Comparison of ENCODE assay signal across 35 cellular contexts in genomic region chr9:136936645-136937170, GRCh38. TPM values are rescaled to one million over a fixed set of nuclear protein-coding genes. Genes with fewer than 3 reads are reported as not detected.
A peak's percentile ranks its signal among the peaks of the same experiment; 100 is the strongest.
DNase-seq lines count a peak whose midpoint lies in the region; ATAC-seq, FAIRE-seq and TF ChIP-seq lines count a peak whose summit lies in the region.
"Had no signal": no experiment of that assay in that cellular context is flagged by ENCODE, and none has a peak within 500 bp of the region (broad histone marks: within the 10 kb centered on the region; RNA-seq: fewer than 3 reads in every experiment).

No MANE protein-coding gene starts in this region.

- no peaks in the 10 kb centered on the region for H3K9me3 ChIP-seq in K562 (replicated peaks; ENCODE audit: control insufficient read depth, insufficient read depth, low read depth, low read length)
- H3K9me3 ChIP-seq: ascending aorta, neutrophil, prostate gland, stomach, tibial nerve had no signal

- H3K27me3 ChIP-seq in K562 (ENCODE audit: control insufficient read depth in 2 of 2, insufficient read depth in 2 of 2, low read length in 2 of 2) = no peaks in the 10 kb centered on the region
- H3K27me3 ChIP-seq: ascending aorta; BLaER1 treated with 17β-estradiol and CSF1 and Interleukin-3, amounts not matched to agents 10 nM and 100 nM; neutrophil; stomach; tibial nerve had no signal

- no peak overlapping the region for H3K9ac ChIP-seq in K562 (ENCODE audit: insufficient read depth in 1 of 2, low read depth in 2 of 2, low read length in 2 of 2)
- H3K9ac ChIP-seq: BLaER1 treated with 17β-estradiol and CSF1 and Interleukin-3, amounts not matched to agents 10 nM and 100 nM had no signal

- H3K36me3 Mint-ChIP-seq in activated naive CD8-positive, alpha-beta T cell treated with anti-CD3 and anti-CD28 coated beads, Interleukin-2, amount 10 ng/mL, durations not matched to agents 7 days and 5 days = peaks cover 19% of the 10 kb centered on the region
- peaks cover 26% of the 10 kb centered on the region for H3K36me3 Mint-ChIP-seq in activated naive CD8-positive, alpha-beta T cell treated with anti-CD3 and anti-CD28 coated beads, Interleukin-2, amount 50 U/mL, for 24 hours (ENCODE audit: low read depth)
- H3K36me3 Mint-ChIP-seq in MCF 10A (ENCODE audit: insufficient read depth, unreplicated experiment) = peaks cover 32% of the 10 kb centered on the region

- no peak overlapping the region for H3K4me3 ChIP-seq in K562
- H3K4me3 ChIP-seq: ascending aorta; BLaER1 treated with 17β-estradiol and CSF1 and Interleukin-3, amounts not matched to agents 10 nM and 100 nM; coronary artery; PC-9; prostate gland; stomach; tibial nerve had no signal

- no peak overlapping the region for H3K4me2 ChIP-seq in K562 (ENCODE audit: insufficient read depth, low read length)
- H3K4me2 ChIP-seq: PC-9 had no signal

- peaks cover 0 to 30% of the 10 kb centered on the region in 2 experiments; a peak in 1 of 5 replicates for H3K4me1 ChIP-seq in K562 (replicated peaks in 1 of 2; ENCODE audit: control insufficient read depth in 2 of 2, insufficient read depth in 2 of 2, low read length in 2 of 2)
- H3K4me1 ChIP-seq: ascending aorta, prostate gland had no signal

- peaks cover 3% of the 10 kb centered on the region for H3K9me1 ChIP-seq in K562 (ENCODE audit: control insufficient read depth, insufficient read depth, low read length)

- no peak for TF ChIP-seq EP300 in K562 (IDR thresholded peaks at IDR 0.05; ENCODE audit: low read length)

- H3K4me3 Mint-ChIP-seq in activated naive CD8-positive, alpha-beta T cell treated with anti-CD3 and anti-CD28 coated beads, Interleukin-2, amount 10 ng/mL, durations not matched to agents 7 days and 5 days = no peak overlapping the region
- no peak overlapping the region for H3K4me3 Mint-ChIP-seq in activated naive CD8-positive, alpha-beta T cell treated with anti-CD3 and anti-CD28 coated beads, Interleukin-2, amount 50 U/mL, for 24 hours
- no peak overlapping the region for H3K4me3 Mint-ChIP-seq in MCF 10A (ENCODE audit: unreplicated experiment)
- H3K4me3 Mint-ChIP-seq: activated CD8-positive, alpha-beta memory T cell treated with anti-CD3 and anti-CD28 coated beads, Interleukin-2, amount 10 ng/mL, durations not matched to agents 7 days and 5 days; activated T-helper 1 cell treated with anti-CD3 and anti-CD28 coated beads, Interleukin-12 subunit alpha, Interleukin-12 subunit beta, Interleukin-2, Interleukin-4 antibody, amounts not matched to agents 30 ng/mL and 10 ng/mL and 1 ng/mL, durations not matched to agents 14 hours and 24 hours and 36 hours; effector memory CD8-positive, alpha-beta T cell; naive B cell had no signal

- peak overlapping the region; percentile 16 for H3K27ac Mint-ChIP-seq in activated naive CD8-positive, alpha-beta T cell treated with anti-CD3 and anti-CD28 coated beads, Interleukin-2, amount 10 ng/mL, durations not matched to agents 7 days and 5 days
- H3K27ac Mint-ChIP-seq in activated naive CD8-positive, alpha-beta T cell treated with anti-CD3 and anti-CD28 coated beads, Interleukin-2, amount 50 U/mL, for 24 hours = no peak overlapping the region
- no peak overlapping the region for H3K27ac Mint-ChIP-seq in MCF 10A (ENCODE audit: low read depth, unreplicated experiment)
- H3K27ac Mint-ChIP-seq: activated CD8-positive, alpha-beta memory T cell treated with anti-CD3 and anti-CD28 coated beads, Interleukin-2, amount 10 ng/mL, durations not matched to agents 7 days and 5 days; effector memory CD8-positive, alpha-beta T cell had no signal

- peaks cover 58% of the 10 kb centered on the region; the same call in 2 of the 3 replicates for H3K36me3 ChIP-seq in K562 (ENCODE audit: control insufficient read depth, insufficient read depth, low read length)

- ATAC-seq in activated naive CD8-positive, alpha-beta T cell treated with anti-CD3 and anti-CD28 coated beads, Interleukin-2, amount 10 ng/mL, durations not matched to agents 7 days and 5 days (ENCODE audit: low read depth) = no peak
- no peak for ATAC-seq in activated naive CD8-positive, alpha-beta T cell treated with anti-CD3 and anti-CD28 coated beads, Interleukin-2, amount 50 U/mL, for 24 hours
- ATAC-seq in K562 (no peak), HG03378 (IDR thresholded peaks at IDR 0.05; ENCODE audit: unreplicated experiment) (no peak), GM19397 (IDR thresholded peaks at IDR 0.05; ENCODE audit: unreplicated experiment) (no peak)
- ATAC-seq: activated CD8-positive, alpha-beta memory T cell treated with anti-CD3 and anti-CD28 coated beads, Interleukin-2, amount 10 ng/mL, durations not matched to agents 7 days and 5 days; effector memory CD8-positive, alpha-beta T cell; HCT116; left ventricle myocardium superior; sciatic nerve had no signal

- intact Hi-C loops in K562 (cut with micrococcal nuclease) = no loop called here
- intact Hi-C loops in MCF 10A (cut with micrococcal nuclease) = no loop called here

- WGBS in K562 (ENCODE audit: insufficient coverage, low coverage, missing lambda C conversion rate) = 73% methylated on average over 8 of the region's 8 CpGs

- no peak for TF ChIP-seq POLR2A in K562 (conservative IDR thresholded peaks at IDR 0.05)

- BruUV-seq in K562 (replicated peaks; lab: Mats Ljungman, UMichigan) (no TSS peak), MCF 10A (replicated peaks; lab: Mats Ljungman, UMichigan) (no TSS peak)

- TF ChIP-seq CTCF in K562 (IDR thresholded peaks at IDR 0.05 in 2 of 3, conservative IDR thresholded peaks at IDR 0.05 in 1 of 3; ENCODE audit: insufficient read depth in 2 of 3, low read depth in 1 of 3, low read length in 3 of 3) (no peak), MCF 10A (IDR thresholded peaks at IDR 0.05; ENCODE audit: unreplicated experiment) (no peak)

- CTCF ChIA-PET in K562 (lab: Yijun Ruan, JAX; ENCODE audit: low intra/inter-chr PET ratio) = no interaction called here
- CTCF ChIA-PET in MCF 10A (lab: Yijun Ruan, JAX) = interaction anchor here (0.7 to 1.2 kb wide), 2 partner anchors 94 to 563 kb away, joined by 3 read pairs; partner anchors contain the start of gene CARD9

- H3K79me2 ChIP-seq in K562 (ENCODE audit: control insufficient read depth, insufficient read depth, low read length) = peaks cover 2% of the 10 kb centered on the region; the same call in 1 of the 3 replicates

- no peaks in the 10 kb centered on the region for H3K9me3 Mint-ChIP-seq in activated naive CD8-positive, alpha-beta T cell treated with anti-CD3 and anti-CD28 coated beads, Interleukin-2, amount 10 ng/mL, durations not matched to agents 7 days and 5 days
- no peaks in the 10 kb centered on the region for H3K9me3 Mint-ChIP-seq in activated naive CD8-positive, alpha-beta T cell treated with anti-CD3 and anti-CD28 coated beads, Interleukin-2, amount 50 U/mL, for 24 hours
- H3K9me3 Mint-ChIP-seq in MCF 10A (ENCODE audit: unreplicated experiment) = no peaks in the 10 kb centered on the region
- H3K9me3 Mint-ChIP-seq: activated T-helper 1 cell treated with anti-CD3 and anti-CD28 coated beads, Interleukin-12 subunit alpha, Interleukin-12 subunit beta, Interleukin-2, Interleukin-4 antibody, amounts not matched to agents 30 ng/mL and 10 ng/mL and 1 ng/mL, durations not matched to agents 14 hours and 24 hours and 36 hours; effector memory CD8-positive, alpha-beta T cell; naive B cell had no signal

- DNase-seq in activated naive CD8-positive, alpha-beta T cell treated with anti-CD3 and anti-CD28 coated beads, Interleukin-2, amount 10 ng/mL, durations not matched to agents 7 days and 5 days = no peak
- DNase-seq in activated naive CD8-positive, alpha-beta T cell treated with anti-CD3 and anti-CD28 coated beads, Interleukin-2, amount 50 U/mL, for 24 hours = no peak
- DNase-seq in K562 (ENCODE audit: extremely low read depth in 1 of 4, low spot score in 3 of 4) (no peak), midbrain (lab: John Stamatoyannopoulos, UW) (peak; percentile 30), MCF 10A (ENCODE audit: unreplicated experiment) (no peak)
- DNase-seq: activated CD8-positive, alpha-beta memory T cell treated with anti-CD3 and anti-CD28 coated beads, Interleukin-2, amount 10 ng/mL, durations not matched to agents 7 days and 5 days; DMS153; effector memory CD8-positive, alpha-beta T cell; kidney; naive B cell; NCI-H1436 treated with DMSO at 0.1 percent for 48 hours; NCI-H2081 treated with DMSO at 0.1 percent for 48 hours; NCI-H2227 treated with DMSO at 0.1 percent for 48 hours; NCI-H526; PC-9; Right ventricle myocardium superior; stimulated activated CD4-positive, alpha-beta T cell treated with anti-CD3 and anti-CD28 coated beads, Interleukin-12 subunit alpha, Interleukin-12 subunit beta, amount 100 ng/mL, for 4 hours; stimulated activated CD4-positive, alpha-beta T cell treated with anti-CD3 and anti-CD28 coated beads, Interleukin-2, amount 100 ng/mL, for 48 hours; stomach had no signal

- H3K27ac ChIP-seq in K562 (ENCODE audit: extremely low read depth, low read depth, low read length) = peak overlapping the region; percentile 1; the same call in 1 of the 3 replicates
- H3K27ac ChIP-seq: ascending aorta, coronary artery, neutrophil, PC-9, prostate gland, stomach, tibial nerve had no signal

- no peak for TF ChIP-seq RAD21 in K562 (CRISPR knock-in tag; conservative IDR thresholded peaks at IDR 0.05 in 1 of 2, IDR thresholded peaks at IDR 0.05 in 1 of 2)

- POLR2A ChIA-PET in activated naive CD8-positive, alpha-beta T cell treated with anti-CD3 and anti-CD28 coated beads, Interleukin-2, amount 10 ng/mL, durations not matched to agents 7 days and 5 days (lab: Charles Lee) = no interaction called here
- POLR2A ChIA-PET in K562 (lab: Yijun Ruan, JAX) (interaction anchor here (0.6 to 2.4 kb wide), 5 partner anchors 9 to 34 kb away, joined by 3 to 19 read pairs (median 6); no protein-coding TSS in a partner anchor), MCF 10A (lab: Yijun Ruan, JAX) (interaction anchor here (1.3 kb wide), 1 partner anchor 11 kb away, joined by 4 read pairs; no protein-coding TSS in a partner anchor)

- FAIRE-seq in K562 (lab: Jason Lieb, UNC) = peak; percentile 37
- FAIRE-seq: GM12892, kidney had no signal

- no peaks in the 10 kb centered on the region for H4K20me1 ChIP-seq in K562 (replicated peaks; ENCODE audit: control insufficient read depth, insufficient read depth, low read length)

- H3K4me1 Mint-ChIP-seq in activated naive CD8-positive, alpha-beta T cell treated with anti-CD3 and anti-CD28 coated beads, Interleukin-2, amount 10 ng/mL, durations not matched to agents 7 days and 5 days = peaks cover 1% of the 10 kb centered on the region
- H3K4me1 Mint-ChIP-seq in activated naive CD8-positive, alpha-beta T cell treated with anti-CD3 and anti-CD28 coated beads, Interleukin-2, amount 50 U/mL, for 24 hours = peaks cover 13% of the 10 kb centered on the region
- peaks cover 16% of the 10 kb centered on the region for H3K4me1 Mint-ChIP-seq in MCF 10A (ENCODE audit: insufficient read depth, unreplicated experiment)

- in situ Hi-C loops in K562 (cut with MboI) = no loop called here

- no peaks in the 10 kb centered on the region for H3K27me3 Mint-ChIP-seq in activated naive CD8-positive, alpha-beta T cell treated with anti-CD3 and anti-CD28 coated beads, Interleukin-2, amount 10 ng/mL, durations not matched to agents 7 days and 5 days
- H3K27me3 Mint-ChIP-seq in activated naive CD8-positive, alpha-beta T cell treated with anti-CD3 and anti-CD28 coated beads, Interleukin-2, amount 50 U/mL, for 24 hours = no peaks in the 10 kb centered on the region
- no peaks in the 10 kb centered on the region for H3K27me3 Mint-ChIP-seq in MCF 10A (ENCODE audit: insufficient read depth, unreplicated experiment)
- H3K27me3 Mint-ChIP-seq: activated CD8-positive, alpha-beta memory T cell treated with anti-CD3 and anti-CD28 coated beads, Interleukin-2, amount 10 ng/mL, durations not matched to agents 7 days and 5 days; effector memory CD8-positive, alpha-beta T cell; naive B cell had no signal

- H2AFZ ChIP-seq in K562 (ENCODE audit: low read depth, low read length) = no peak overlapping the region
- H2AFZ ChIP-seq: PC-9 had no signal

RNA-seq across cellular contexts. Expression of gene FBXW5, which starts 7.8 kb away (rescaled TPM):
- 100 to 1,000 TPM; 103 to 104 TPM for total RNA-seq in activated naive CD8-positive, alpha-beta T cell treated with anti-CD3 and anti-CD28 coated beads, Interleukin-2, amount 10 ng/mL, durations not matched to agents 7 days and 5 days
- 30.2 and 159 TPM in 2 replicates for total RNA-seq in K562 (2011; cell fraction: chromatin; rRNA removed; ENCODE audit: low replicate concordance)
- total RNA-seq in K562 (2011; cell fraction: nucleolus; rRNA removed) = 182 and 203 TPM in 2 replicates
- 58.6 and 70.2 TPM in 2 replicates for total RNA-seq in K562 (2011; cell fraction: nucleoplasm; rRNA removed)
- total RNA-seq in K562 (2014; rRNA removed) = 128 and 144 TPM in 2 replicates
- 3.2 and 6.1 TPM in 2 replicates for total RNA-seq in K562 (2014; rRNA removed; fragmentation: Illumina TruSeq; extraction: Trizol)
- total RNA-seq in K562 (2015; rRNA removed; fragmentation: Illumina TruSeq; extraction: Trizol) = 37.0 and 40.6 TPM in 2 replicates
- 99.7 and 103 TPM in 2 replicates for total RNA-seq in K562 (2021)
- 37.5 and 55.5 TPM in 2 replicates for polyA plus RNA-seq in K562 (2011; rRNA removed)
- polyA plus RNA-seq in K562 (2011; cell fraction: cytosol; rRNA removed) = 71.8 and 204 TPM in 2 replicates
- polyA plus RNA-seq in K562 (2011; cell fraction: nucleus; rRNA removed) = 312 and 563 TPM in 2 replicates
- polyA plus RNA-seq in K562 (2012) = 55.7 and 82.1 TPM in 2 replicates
- 10.8 and 36.2 TPM in 2 replicates for polyA plus RNA-seq in K562 (2014; fragmentation: Illumina TruSeq; extraction: Trizol)
- 1 to 10 TPM in 1 of 2 experiments, under 1 TPM in 1; 0.21 to 1.2 TPM for polyA plus RNA-seq in K562 (2014; fragmentation: Nextera tagmentation; extraction: Ambion mirVana)
- polyA plus RNA-seq in K562 (2014; rRNA removed) = 97.6 and 107 TPM in 2 replicates
- 13.6 and 27.8 TPM in 2 replicates for polyA minus RNA-seq in K562 (2011; rRNA and poly(A)+ RNA removed)
- polyA minus RNA-seq in K562 (2011; cell fraction: cytosol; rRNA and poly(A)+ RNA removed) = 66.5 and 87.7 TPM in 2 replicates
- polyA minus RNA-seq in K562 (2011; cell fraction: nucleus; rRNA and poly(A)+ RNA removed) = 82.3 and 93.4 TPM in 2 replicates
- total RNA-seq in MCF 10A (2022) = 88.8 and 100 TPM in 2 replicates

RNA-seq across cellular contexts. Expression of gene C8G, which starts 8.3 kb away (rescaled TPM):
- total RNA-seq in activated naive CD8-positive, alpha-beta T cell treated with anti-CD3 and anti-CD28 coated beads, Interleukin-2, amount 10 ng/mL, durations not matched to agents 7 days and 5 days = 1 to 10 TPM; 1.5 to 3.6 TPM
- 3.8 and 8.4 TPM in 2 replicates for total RNA-seq in K562 (2011; cell fraction: chromatin; rRNA removed; ENCODE audit: low replicate concordance)
- total RNA-seq in K562 (2011; cell fraction: nucleolus; rRNA removed) = 8.3 and 11.8 TPM in 2 replicates
- 3.4 and 4.7 TPM in 2 replicates for total RNA-seq in K562 (2011; cell fraction: nucleoplasm; rRNA removed)
- total RNA-seq in K562 (2014; rRNA removed) (2.7 and 3.0 TPM in 2 replicates), K562 (2014; rRNA removed; fragmentation: Illumina TruSeq; extraction: Trizol) (not detected in 2 replicates), K562 (2015; rRNA removed; fragmentation: Illumina TruSeq; extraction: Trizol) (2.9 and 4.4 TPM in 2 replicates), K562 (2021) (4.3 and 5.9 TPM in 2 replicates), MCF 10A (2022) (1.0 and 1.1 TPM in 2 replicates)
- polyA plus RNA-seq in K562 (2011; rRNA removed) (0.35 and 2.0 TPM in 2 replicates), K562 (2014; fragmentation: Illumina TruSeq; extraction: Trizol) (0.59 and 1.3 TPM in 2 replicates), K562 (2014; fragmentation: Nextera tagmentation; extraction: Ambion mirVana) (under 1 TPM in 1 of 2 experiments, not detected in 1; 0.38 TPM), K562 (2014; rRNA removed) (1.9 and 4.0 TPM in 2 replicates)
- polyA plus RNA-seq in K562 (2011; cell fraction: cytosol; rRNA removed) = 0.70 and 0.96 TPM in 2 replicates
- 19.6 and 29.1 TPM in 2 replicates for polyA plus RNA-seq in K562 (2011; cell fraction: nucleus; rRNA removed)
- 8.5 and 12.1 TPM in 2 replicates for polyA plus RNA-seq in K562 (2012)
- not detected in 2 replicates for polyA minus RNA-seq in K562 (2011; rRNA and poly(A)+ RNA removed)
- polyA minus RNA-seq in K562 (2011; cell fraction: cytosol; rRNA and poly(A)+ RNA removed) = not detected in 2 replicates
- 2.1 and 3.4 TPM in 2 replicates for polyA minus RNA-seq in K562 (2011; cell fraction: nucleus; rRNA and poly(A)+ RNA removed)
- total RNA-seq: epithelial cell of proximal tubule, mesenteric fat pad, prostate gland, sciatic nerve, stomach had no signal

RNA-seq across cellular contexts. Expression of gene LCN12, which starts 15.4 kb away (rescaled TPM):
- 1 to 10 TPM in 1 of 2 experiments, under 1 TPM in 1; 0.91 to 1.1 TPM for total RNA-seq in activated naive CD8-positive, alpha-beta T cell treated with anti-CD3 and anti-CD28 coated beads, Interleukin-2, amount 10 ng/mL, durations not matched to agents 7 days and 5 days
- total RNA-seq in K562 (2011; cell fraction: chromatin; rRNA removed; ENCODE audit: low replicate concordance) = 1.3 TPM in 1 of 2 replicates, not detected in the other
- 0.67 and 0.92 TPM in 2 replicates for total RNA-seq in K562 (2011; cell fraction: nucleolus; rRNA removed)
- 0.51 TPM in 1 of 2 replicates, not detected in the other for total RNA-seq in K562 (2011; cell fraction: nucleoplasm; rRNA removed)
- total RNA-seq in K562 (2014; rRNA removed) (not detected in 2 replicates), K562 (2014; rRNA removed; fragmentation: Illumina TruSeq; extraction: Trizol) (not detected in 2 replicates), K562 (2015; rRNA removed; fragmentation: Illumina TruSeq; extraction: Trizol) (not detected in 2 replicates), K562 (2021) (not detected in 2 replicates), MCF 10A (2022) (0.86 and 1.2 TPM in 2 replicates)
- polyA plus RNA-seq in K562 (2011; rRNA removed) (0.24 TPM in 1 of 2 replicates, not detected in the other), K562 (2014; fragmentation: Illumina TruSeq; extraction: Trizol) (not detected in 2 replicates), K562 (2014; fragmentation: Nextera tagmentation; extraction: Ambion mirVana) (not detected), K562 (2014; rRNA removed) (0.05 TPM in 1 of 2 replicates, not detected in the other)
- polyA plus RNA-seq in K562 (2011; cell fraction: cytosol; rRNA removed) = not detected in 2 replicates
- polyA plus RNA-seq in K562 (2011; cell fraction: nucleus; rRNA removed) = 1.0 and 1.2 TPM in 2 replicates
- polyA plus RNA-seq in K562 (2012) = 0.32 and 0.35 TPM in 2 replicates
- polyA minus RNA-seq in K562 (2011; rRNA and poly(A)+ RNA removed) = not detected in 2 replicates
- polyA minus RNA-seq in K562 (2011; cell fraction: cytosol; rRNA and poly(A)+ RNA removed) = not detected in 2 replicates
- polyA minus RNA-seq in K562 (2011; cell fraction: nucleus; rRNA and poly(A)+ RNA removed) = not detected in 2 replicates
- total RNA-seq: ascending aorta, mesenteric fat pad had no signal
- polyA plus RNA-seq: AG04450 had no signal

RNA-seq across cellular contexts. Expression of gene PTGDS, which starts 40.6 kb away (rescaled TPM):
- 1 to 10 TPM; 1.3 to 3.3 TPM for total RNA-seq in activated naive CD8-positive, alpha-beta T cell treated with anti-CD3 and anti-CD28 coated beads, Interleukin-2, amount 10 ng/mL, durations not matched to agents 7 days and 5 days
- 1.9 and 6.7 TPM in 2 replicates for total RNA-seq in K562 (2011; cell fraction: chromatin; rRNA removed; ENCODE audit: low replicate concordance)
- 6.7 and 8.8 TPM in 2 replicates for total RNA-seq in K562 (2011; cell fraction: nucleolus; rRNA removed)
- 4.5 and 5.2 TPM in 2 replicates for total RNA-seq in K562 (2011; cell fraction: nucleoplasm; rRNA removed)
- total RNA-seq in K562 (2014; rRNA removed) (5.2 and 7.4 TPM in 2 replicates), K562 (2014; rRNA removed; fragmentation: Illumina TruSeq; extraction: Trizol) (0.65 TPM in 1 of 2 replicates, not detected in the other), K562 (2015; rRNA removed; fragmentation: Illumina TruSeq; extraction: Trizol) (2.0 and 2.9 TPM in 2 replicates), K562 (2021) (4.6 and 4.7 TPM in 2 replicates), MCF 10A (2022) (1.1 and 1.8 TPM in 2 replicates)
- polyA plus RNA-seq in K562 (2011; rRNA removed) (2.6 and 4.4 TPM in 2 replicates), K562 (2014; fragmentation: Illumina TruSeq; extraction: Trizol) (1.2 and 2.7 TPM in 2 replicates), K562 (2014; fragmentation: Nextera tagmentation; extraction: Ambion mirVana) (under 1 TPM; 0.46 to 0.55 TPM), K562 (2014; rRNA removed) (7.0 and 7.1 TPM in 2 replicates)
- 5.3 and 10.5 TPM in 2 replicates for polyA plus RNA-seq in K562 (2011; cell fraction: cytosol; rRNA removed)
- 23.2 and 26.0 TPM in 2 replicates for polyA plus RNA-seq in K562 (2011; cell fraction: nucleus; rRNA removed)
- polyA plus RNA-seq in K562 (2012) = 8.5 and 12.1 TPM in 2 replicates
- 0.51 TPM in 1 of 2 replicates, not detected in the other for polyA minus RNA-seq in K562 (2011; rRNA and poly(A)+ RNA removed)
- 1.8 and 3.4 TPM in 2 replicates for polyA minus RNA-seq in K562 (2011; cell fraction: cytosol; rRNA and poly(A)+ RNA removed)
- 5.7 and 10.0 TPM in 2 replicates for polyA minus RNA-seq in K562 (2011; cell fraction: nucleus; rRNA and poly(A)+ RNA removed)
- total RNA-seq: epithelial cell of proximal tubule had no signal

RNA-seq across cellular contexts. Expression of gene LCNL1, which starts 46.1 kb away (rescaled TPM):
- total RNA-seq in activated naive CD8-positive, alpha-beta T cell treated with anti-CD3 and anti-CD28 coated beads, Interleukin-2, amount 10 ng/mL, durations not matched to agents 7 days and 5 days = under 1 TPM; 0.33 to 0.48 TPM
- total RNA-seq in K562 (2011; cell fraction: chromatin; rRNA removed; ENCODE audit: low replicate concordance) = 3.1 and 3.4 TPM in 2 replicates
- 1.2 and 1.7 TPM in 2 replicates for total RNA-seq in K562 (2011; cell fraction: nucleolus; rRNA removed)
- 3.5 and 4.7 TPM in 2 replicates for total RNA-seq in K562 (2011; cell fraction: nucleoplasm; rRNA removed)
- total RNA-seq in K562 (2014; rRNA removed) (0.08 TPM in 1 of 2 replicates, not detected in the other), K562 (2014; rRNA removed; fragmentation: Illumina TruSeq; extraction: Trizol) (0.04 and 0.10 TPM in 2 replicates), K562 (2015; rRNA removed; fragmentation: Illumina TruSeq; extraction: Trizol) (not detected in 2 replicates), K562 (2021) (0.11 and 0.16 TPM in 2 replicates), MCF 10A (2022) (not detected in 2 replicates)
- polyA plus RNA-seq in K562 (2011; rRNA removed) (0.04 and 0.14 TPM in 2 replicates), K562 (2014; fragmentation: Illumina TruSeq; extraction: Trizol) (0.04 TPM in 1 of 2 replicates, not detected in the other), K562 (2014; fragmentation: Nextera tagmentation; extraction: Ambion mirVana) (not detected), K562 (2014; rRNA removed) (0.11 and 0.12 TPM in 2 replicates)
- 0.21 TPM in 1 of 2 replicates, not detected in the other for polyA plus RNA-seq in K562 (2011; cell fraction: cytosol; rRNA removed)
- 2.1 and 4.2 TPM in 2 replicates for polyA plus RNA-seq in K562 (2011; cell fraction: nucleus; rRNA removed)
- 0.30 and 0.53 TPM in 2 replicates for polyA plus RNA-seq in K562 (2012)
- polyA minus RNA-seq in K562 (2011; rRNA and poly(A)+ RNA removed) = 0.27 and 0.81 TPM in 2 replicates
- not detected in 2 replicates for polyA minus RNA-seq in K562 (2011; cell fraction: cytosol; rRNA and poly(A)+ RNA removed)
- 1.3 and 2.4 TPM in 2 replicates for polyA minus RNA-seq in K562 (2011; cell fraction: nucleus; rRNA and poly(A)+ RNA removed)
- total RNA-seq: activated T-helper 1 cell treated with anti-CD3 and anti-CD28 coated beads, Interleukin-12 subunit alpha, Interleukin-12 subunit beta, Interleukin-2, Interleukin-4 antibody, amounts not matched to agents 30 ng/mL and 10 ng/mL and 1 ng/mL, durations not matched to agents 14 hours and 24 hours and 36 hours; ascending aorta; epithelial cell of proximal tubule; stomach had no signal
